29 cellular contexts compared by ENCODE assay signal in the genomic region with DNA sequence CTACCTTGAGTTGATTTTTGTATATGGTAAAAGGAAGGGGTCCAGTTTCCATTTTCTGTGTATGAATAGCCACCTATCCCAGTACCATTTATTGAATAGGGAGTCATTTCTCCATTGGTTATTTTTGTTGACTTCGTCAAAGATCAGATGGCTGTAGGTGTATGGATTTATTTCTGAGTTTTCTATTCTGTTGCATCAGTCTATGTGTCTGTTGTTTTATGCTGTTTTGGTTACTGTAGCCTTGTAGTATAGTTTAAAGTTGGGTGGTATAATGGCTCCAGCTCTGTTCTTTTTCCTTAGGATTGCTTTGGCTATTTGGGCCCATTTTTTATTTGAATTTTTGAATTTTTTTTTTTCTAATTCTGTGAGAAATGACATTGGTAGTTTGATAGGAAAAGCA.
"Had no signal": no experiment of that assay in that cellular context is flagged by ENCODE, and none has a peak within 500 bp of the region (broad histone marks: within the 10 kb centered on the region; RNA-seq: fewer than 3 reads in every experiment).

No MANE protein-coding gene starts in this region.

- H3K4me3 Mint-ChIP-seq: stimulated activated effector memory CD8-positive, alpha-beta T cell treated with anti-CD3 and anti-CD28 coated beads, Interleukin-12 subunit alpha, Interleukin-12 subunit beta, amount 100 ng/mL, for 72 hours; stimulated activated memory B cell treated with anti-CD40 and anti-IgM and Interleukin-4, amounts not matched to agents 10 μg/mL and 1 μg/mL and 100 μg/mL, for 72 hours; stimulated activated naive B cell treated with anti-CD40 and anti-IgM and Interleukin-4, amounts not matched to agents 10 μg/mL and 1 μg/mL and 100 μg/mL, for 72 hours; stimulated activated naive CD8-positive, alpha-beta T cell treated with anti-CD3 and anti-CD28 coated beads, Interleukin-15, amount 100 ng/mL, for 72 hours; stimulated activated naive CD8-positive, alpha-beta T cell treated with anti-CD3 and anti-CD28 coated beads, Interleukin-15, Interleukin-2, amounts not matched to agents 100 ng/mL and 50 ng/mL, for 24 hours; type B pancreatic cell had no signal

- H3K4me3 ChIP-seq: stomach, suprapubic skin, testis, thoracic aorta, thyroid gland, tibial artery, tibial nerve, transverse colon, upper lobe of left lung, upper lobe of right lung, uterus, vagina had no signal

- H3K36me3 ChIP-seq: uterus had no signal

- H3K9me3 ChIP-seq: stomach, suprapubic skin, testis, thoracic aorta, thyroid gland, tibial artery, transverse colon, upper lobe of left lung, upper lobe of right lung, uterus, vagina had no signal

- H3K4me1 ChIP-seq: stomach, suprapubic skin, testis, thyroid gland, tibial artery, tibial nerve, transverse colon, upper lobe of left lung, upper lobe of right lung, uterus, vagina had no signal

- H3K27ac Mint-ChIP-seq: stimulated activated effector memory CD8-positive, alpha-beta T cell treated with anti-CD3 and anti-CD28 coated beads, Interleukin-12 subunit alpha, Interleukin-12 subunit beta, amount 100 ng/mL, for 72 hours; stimulated activated memory B cell treated with anti-CD40 and anti-IgM and Interleukin-4, amounts not matched to agents 10 μg/mL and 1 μg/mL and 100 μg/mL, for 72 hours; stimulated activated naive B cell treated with anti-CD40 and anti-IgM and Interleukin-4, amounts not matched to agents 10 μg/mL and 1 μg/mL and 100 μg/mL, for 72 hours; stimulated activated naive CD8-positive, alpha-beta T cell treated with anti-CD3 and anti-CD28 coated beads, Interleukin-15, amount 100 ng/mL, for 72 hours; stimulated activated naive CD8-positive, alpha-beta T cell treated with anti-CD3 and anti-CD28 coated beads, Interleukin-15, Interleukin-2, amounts not matched to agents 100 ng/mL and 50 ng/mL, for 24 hours; type B pancreatic cell had no signal

- FAIRE-seq: urothelium cell line had no signal

- ATAC-seq: stimulated activated effector memory CD8-positive, alpha-beta T cell treated with anti-CD3 and anti-CD28 coated beads, Interleukin-12 subunit alpha, Interleukin-12 subunit beta, amount 100 ng/mL, for 72 hours; stimulated activated memory B cell treated with anti-CD40 and anti-IgM and Interleukin-4, amounts not matched to agents 10 μg/mL and 1 μg/mL and 100 μg/mL, for 72 hours; stimulated activated naive B cell treated with anti-CD40 and anti-IgM and Interleukin-4, amounts not matched to agents 10 μg/mL and 1 μg/mL and 100 μg/mL, for 72 hours; stimulated activated naive CD8-positive, alpha-beta T cell treated with anti-CD3 and anti-CD28 coated beads, Interleukin-15, amount 100 ng/mL, for 72 hours; stimulated activated naive CD8-positive, alpha-beta T cell treated with anti-CD3 and anti-CD28 coated beads, Interleukin-15, Interleukin-2, amounts not matched to agents 100 U/mL and 50 U/mL, for 24 hours; upper lobe of right lung had no signal

- H3K27ac ChIP-seq: stomach, suprapubic skin, testis, thoracic aorta, thyroid gland, tibial artery, tibial nerve, transverse colon, upper lobe of left lung, upper lobe of right lung, uterus, vagina had no signal

- DNase-seq: stimulated activated CD4-positive, alpha-beta T cell treated with anti-CD3 and anti-CD28 coated beads, Interleukin-2, amount 100 ng/mL, for 48 hours; stimulated activated CD4-positive, alpha-beta T cell treated with anti-CD3 and anti-CD28 coated beads, Interleukin-4, amount 100 ng/mL, for 1 hour; stimulated activated CD4-positive, alpha-beta T cell treated with anti-CD3 and anti-CD28 coated beads, Interleukin-4, amount 100 ng/mL, for 24 hours; stimulated activated CD4-positive, alpha-beta T cell treated with anti-CD3 and anti-CD28 coated beads, Interleukin-4, amount 100 ng/mL, for 4 hours; stimulated activated CD8-positive, alpha-beta memory T cell treated with anti-CD3 and anti-CD28 coated beads, Interleukin-4, amount 100 ng/mL, for 48 hours; stimulated activated naive B cell treated with anti-CD40 and anti-IgM and Interleukin-4, amounts not matched to agents 10 μg/mL and 1 μg/mL and 100 μg/mL, for 72 hours; stimulated activated naive CD4-positive, alpha-beta T cell; stimulated activated naive CD4-positive, alpha-beta T cell treated with Interleukin-2 at 50 U/mL for 16 hours; stimulated activated naive CD8-positive, alpha-beta T cell treated with anti-CD3 and anti-CD28 coated beads, Interleukin-15, amount 100 ng/mL, for 72 hours; stimulated activated naive CD8-positive, alpha-beta T cell treated with anti-CD3 and anti-CD28 coated beads, Interleukin-15, Interleukin-2, amounts not matched to agents 100 U/mL and 50 U/mL, for 24 hours; stomach; substantia nigra; testis; thyroid gland; tibial artery; transverse colon; trophoblast cell; upper lobe of left lung; upper lobe of right lung; uterus had no signal

- H3K27me3 ChIP-seq: stomach, suprapubic skin, testis, thyroid gland, tibial artery, tibial nerve, transverse colon, upper lobe of left lung, upper lobe of right lung, uterus, vagina had no signal

- H3K27me3 Mint-ChIP-seq: stimulated activated memory B cell treated with anti-CD40 and anti-IgM and Interleukin-4, amounts not matched to agents 10 μg/mL and 1 μg/mL and 100 μg/mL, for 72 hours; stimulated activated naive B cell treated with anti-CD40 and anti-IgM and Interleukin-4, amounts not matched to agents 10 μg/mL and 1 μg/mL and 100 μg/mL, for 72 hours; stimulated activated naive CD8-positive, alpha-beta T cell treated with anti-CD3 and anti-CD28 coated beads, Interleukin-15, amount 100 ng/mL, for 72 hours; stimulated activated naive CD8-positive, alpha-beta T cell treated with anti-CD3 and anti-CD28 coated beads, Interleukin-15, Interleukin-2, amounts not matched to agents 100 ng/mL and 50 ng/mL, for 24 hours; type B pancreatic cell had no signal

- H3K9me3 Mint-ChIP-seq: stimulated activated effector memory CD8-positive, alpha-beta T cell treated with anti-CD3 and anti-CD28 coated beads, Interleukin-12 subunit alpha, Interleukin-12 subunit beta, amount 100 ng/mL, for 72 hours; stimulated activated naive CD8-positive, alpha-beta T cell treated with anti-CD3 and anti-CD28 coated beads, Interleukin-15, Interleukin-2, amounts not matched to agents 100 ng/mL and 50 ng/mL, for 24 hours had no signal
